In the genomic region with DNA sequence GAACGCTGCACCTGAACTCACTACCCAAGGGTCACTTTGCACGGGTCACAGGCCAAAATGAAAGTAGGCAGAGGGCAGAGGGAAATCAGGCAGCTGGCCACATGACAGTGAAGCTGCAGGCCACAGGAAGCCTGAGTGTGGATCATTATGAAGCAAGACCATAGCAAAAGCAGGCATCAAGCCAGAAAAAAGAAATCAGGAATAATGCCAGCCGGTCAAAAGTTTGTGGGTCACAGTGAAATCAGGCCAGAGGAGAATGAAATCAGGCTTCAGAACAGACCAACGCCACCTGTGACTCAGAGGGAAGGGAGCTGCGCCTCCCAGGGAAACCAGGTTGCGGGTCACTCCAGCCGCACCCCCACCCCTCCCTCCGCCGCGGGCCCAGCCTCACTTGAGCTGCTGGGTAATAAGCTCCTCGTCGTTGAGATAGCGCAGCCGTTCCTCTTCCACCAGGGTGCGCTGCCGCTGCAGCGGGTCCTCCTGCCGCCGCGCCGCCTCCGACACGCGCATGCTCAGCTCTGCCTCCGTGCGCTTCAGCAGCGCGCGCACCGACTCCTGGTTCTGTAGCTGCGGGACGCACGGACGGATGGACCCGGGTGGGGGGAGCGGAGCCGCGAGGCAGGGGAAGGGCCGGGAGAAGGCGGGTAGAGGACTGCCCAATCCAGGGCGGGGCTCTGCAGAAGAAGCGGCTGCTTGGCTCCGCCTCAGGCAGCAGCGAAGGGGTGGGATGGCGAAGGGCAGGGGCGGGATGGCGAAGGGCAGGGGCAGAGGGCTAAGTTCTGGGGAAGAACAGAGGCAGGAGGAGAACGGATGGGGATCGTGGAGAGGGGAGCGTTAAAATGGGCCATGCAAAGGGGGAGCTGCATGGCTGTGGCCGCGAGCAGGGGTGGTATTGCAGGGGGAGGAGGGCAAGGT, we compare ENCODE assay signal across 1 cellular context.
TF ChIP-seq lines count a peak whose summit lies in the region.

No MANE protein-coding gene starts in this region.

TF ChIP-seq in K562, 482 proteins besides CTCF, POLR2A, EP300 and RAD21 (continued from another document and continues in another):
- TF ChIP-seq, protein P1, sequence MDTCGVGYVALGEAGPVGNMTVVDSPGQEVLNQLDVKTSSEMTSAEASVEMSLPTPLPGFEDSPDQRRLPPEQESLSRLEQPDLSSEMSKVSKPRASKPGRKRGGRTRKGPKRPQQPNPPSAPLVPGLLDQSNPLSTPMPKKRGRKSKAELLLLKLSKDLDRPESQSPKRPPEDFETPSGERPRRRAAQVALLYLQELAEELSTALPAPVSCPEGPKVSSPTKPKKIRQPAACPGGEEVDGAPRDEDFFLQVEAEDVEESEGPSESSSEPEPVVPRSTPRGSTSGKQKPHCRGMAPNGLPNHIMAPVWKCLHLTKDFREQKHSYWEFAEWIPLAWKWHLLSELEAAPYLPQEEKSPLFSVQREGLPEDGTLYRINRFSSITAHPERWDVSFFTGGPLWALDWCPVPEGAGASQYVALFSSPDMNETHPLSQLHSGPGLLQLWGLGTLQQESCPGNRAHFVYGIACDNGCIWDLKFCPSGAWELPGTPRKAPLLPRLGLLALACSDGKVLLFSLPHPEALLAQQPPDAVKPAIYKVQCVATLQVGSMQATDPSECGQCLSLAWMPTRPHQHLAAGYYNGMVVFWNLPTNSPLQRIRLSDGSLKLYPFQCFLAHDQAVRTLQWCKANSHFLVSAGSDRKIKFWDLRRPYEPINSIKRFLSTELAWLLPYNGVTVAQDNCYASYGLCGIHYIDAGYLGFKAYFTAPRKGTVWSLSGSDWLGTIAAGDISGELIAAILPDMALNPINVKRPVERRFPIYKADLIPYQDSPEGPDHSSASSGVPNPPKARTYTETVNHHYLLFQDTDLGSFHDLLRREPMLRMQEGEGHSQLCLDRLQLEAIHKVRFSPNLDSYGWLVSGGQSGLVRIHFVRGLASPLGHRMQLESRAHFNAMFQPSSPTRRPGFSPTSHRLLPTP (IDR thresholded peaks at IDR 0.05; ENCODE audit: borderline replicate concordance, extremely low read depth, insufficient read length) = no peak
- TF ChIP-seq, protein P2, sequence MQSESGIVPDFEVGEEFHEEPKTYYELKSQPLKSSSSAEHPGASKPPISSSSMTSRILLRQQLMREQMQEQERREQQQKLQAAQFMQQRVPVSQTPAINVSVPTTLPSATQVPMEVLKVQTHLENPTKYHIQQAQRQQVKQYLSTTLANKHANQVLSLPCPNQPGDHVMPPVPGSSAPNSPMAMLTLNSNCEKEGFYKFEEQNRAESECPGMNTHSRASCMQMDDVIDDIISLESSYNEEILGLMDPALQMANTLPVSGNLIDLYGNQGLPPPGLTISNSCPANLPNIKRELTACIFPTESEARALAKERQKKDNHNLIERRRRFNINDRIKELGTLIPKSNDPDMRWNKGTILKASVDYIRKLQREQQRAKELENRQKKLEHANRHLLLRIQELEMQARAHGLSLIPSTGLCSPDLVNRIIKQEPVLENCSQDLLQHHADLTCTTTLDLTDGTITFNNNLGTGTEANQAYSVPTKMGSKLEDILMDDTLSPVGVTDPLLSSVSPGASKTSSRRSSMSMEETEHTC (IDR thresholded peaks at IDR 0.05) = no peak
- peak; percentile 35; the same call in 1 of the 2 replicates for TF ChIP-seq RBFOX2 (IDR thresholded peaks at IDR 0.05; ENCODE audit: low read depth, low read length)
- TF ChIP-seq KDM4B (IDR thresholded peaks at IDR 0.05; ENCODE audit: borderline replicate concordance in 2 of 2, low read depth in 1 of 2) = 0 out of 4 replicates have a peak, but pooled peaks of 1 of the 2 experiments have one; percentile 34
- no peak for TF ChIP-seq SOX6 (IDR thresholded peaks at IDR 0.05)
- no peak for TF ChIP-seq POLR2AphosphoS2 (IDR thresholded peaks at IDR 0.05; ENCODE audit: low read length)
- TF ChIP-seq ZNF785 (CRISPR knock-in tag; IDR thresholded peaks at IDR 0.05) = no peak
- TF ChIP-seq ZNF133 (CRISPR knock-in tag; IDR thresholded peaks at IDR 0.05) = no peak
- TF ChIP-seq, protein P3, sequence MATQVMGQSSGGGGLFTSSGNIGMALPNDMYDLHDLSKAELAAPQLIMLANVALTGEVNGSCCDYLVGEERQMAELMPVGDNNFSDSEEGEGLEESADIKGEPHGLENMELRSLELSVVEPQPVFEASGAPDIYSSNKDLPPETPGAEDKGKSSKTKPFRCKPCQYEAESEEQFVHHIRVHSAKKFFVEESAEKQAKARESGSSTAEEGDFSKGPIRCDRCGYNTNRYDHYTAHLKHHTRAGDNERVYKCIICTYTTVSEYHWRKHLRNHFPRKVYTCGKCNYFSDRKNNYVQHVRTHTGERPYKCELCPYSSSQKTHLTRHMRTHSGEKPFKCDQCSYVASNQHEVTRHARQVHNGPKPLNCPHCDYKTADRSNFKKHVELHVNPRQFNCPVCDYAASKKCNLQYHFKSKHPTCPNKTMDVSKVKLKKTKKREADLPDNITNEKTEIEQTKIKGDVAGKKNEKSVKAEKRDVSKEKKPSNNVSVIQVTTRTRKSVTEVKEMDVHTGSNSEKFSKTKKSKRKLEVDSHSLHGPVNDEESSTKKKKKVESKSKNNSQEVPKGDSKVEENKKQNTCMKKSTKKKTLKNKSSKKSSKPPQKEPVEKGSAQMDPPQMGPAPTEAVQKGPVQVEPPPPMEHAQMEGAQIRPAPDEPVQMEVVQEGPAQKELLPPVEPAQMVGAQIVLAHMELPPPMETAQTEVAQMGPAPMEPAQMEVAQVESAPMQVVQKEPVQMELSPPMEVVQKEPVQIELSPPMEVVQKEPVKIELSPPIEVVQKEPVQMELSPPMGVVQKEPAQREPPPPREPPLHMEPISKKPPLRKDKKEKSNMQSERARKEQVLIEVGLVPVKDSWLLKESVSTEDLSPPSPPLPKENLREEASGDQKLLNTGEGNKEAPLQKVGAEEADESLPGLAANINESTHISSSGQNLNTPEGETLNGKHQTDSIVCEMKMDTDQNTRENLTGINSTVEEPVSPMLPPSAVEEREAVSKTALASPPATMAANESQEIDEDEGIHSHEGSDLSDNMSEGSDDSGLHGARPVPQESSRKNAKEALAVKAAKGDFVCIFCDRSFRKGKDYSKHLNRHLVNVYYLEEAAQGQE (CRISPR knock-in tag; IDR thresholded peaks at IDR 0.05; ENCODE audit: low read depth) = no peak
- TF ChIP-seq, protein P4, sequence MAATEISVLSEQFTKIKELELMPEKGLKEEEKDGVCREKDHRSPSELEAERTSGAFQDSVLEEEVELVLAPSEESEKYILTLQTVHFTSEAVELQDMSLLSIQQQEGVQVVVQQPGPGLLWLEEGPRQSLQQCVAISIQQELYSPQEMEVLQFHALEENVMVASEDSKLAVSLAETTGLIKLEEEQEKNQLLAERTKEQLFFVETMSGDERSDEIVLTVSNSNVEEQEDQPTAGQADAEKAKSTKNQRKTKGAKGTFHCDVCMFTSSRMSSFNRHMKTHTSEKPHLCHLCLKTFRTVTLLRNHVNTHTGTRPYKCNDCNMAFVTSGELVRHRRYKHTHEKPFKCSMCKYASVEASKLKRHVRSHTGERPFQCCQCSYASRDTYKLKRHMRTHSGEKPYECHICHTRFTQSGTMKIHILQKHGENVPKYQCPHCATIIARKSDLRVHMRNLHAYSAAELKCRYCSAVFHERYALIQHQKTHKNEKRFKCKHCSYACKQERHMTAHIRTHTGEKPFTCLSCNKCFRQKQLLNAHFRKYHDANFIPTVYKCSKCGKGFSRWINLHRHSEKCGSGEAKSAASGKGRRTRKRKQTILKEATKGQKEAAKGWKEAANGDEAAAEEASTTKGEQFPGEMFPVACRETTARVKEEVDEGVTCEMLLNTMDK (IDR thresholded peaks at IDR 0.05; ENCODE audit: borderline replicate concordance, insufficient read depth, low read depth, low read length, poor library complexity, severe bottlenecking) = peak; percentile 57
- TF ChIP-seq, protein P5, sequence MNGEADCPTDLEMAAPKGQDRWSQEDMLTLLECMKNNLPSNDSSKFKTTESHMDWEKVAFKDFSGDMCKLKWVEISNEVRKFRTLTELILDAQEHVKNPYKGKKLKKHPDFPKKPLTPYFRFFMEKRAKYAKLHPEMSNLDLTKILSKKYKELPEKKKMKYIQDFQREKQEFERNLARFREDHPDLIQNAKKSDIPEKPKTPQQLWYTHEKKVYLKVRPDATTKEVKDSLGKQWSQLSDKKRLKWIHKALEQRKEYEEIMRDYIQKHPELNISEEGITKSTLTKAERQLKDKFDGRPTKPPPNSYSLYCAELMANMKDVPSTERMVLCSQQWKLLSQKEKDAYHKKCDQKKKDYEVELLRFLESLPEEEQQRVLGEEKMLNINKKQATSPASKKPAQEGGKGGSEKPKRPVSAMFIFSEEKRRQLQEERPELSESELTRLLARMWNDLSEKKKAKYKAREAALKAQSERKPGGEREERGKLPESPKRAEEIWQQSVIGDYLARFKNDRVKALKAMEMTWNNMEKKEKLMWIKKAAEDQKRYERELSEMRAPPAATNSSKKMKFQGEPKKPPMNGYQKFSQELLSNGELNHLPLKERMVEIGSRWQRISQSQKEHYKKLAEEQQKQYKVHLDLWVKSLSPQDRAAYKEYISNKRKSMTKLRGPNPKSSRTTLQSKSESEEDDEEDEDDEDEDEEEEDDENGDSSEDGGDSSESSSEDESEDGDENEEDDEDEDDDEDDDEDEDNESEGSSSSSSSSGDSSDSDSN (IDR thresholded peaks at IDR 0.05; ENCODE audit: borderline replicate concordance in 1 of 2, low read depth in 2 of 2, low read length in 2 of 2) = 0 out of 4 replicates have a peak, but pooled peaks of 1 of the 2 experiments have one; percentile 59
- no peak for TF ChIP-seq KHSRP (IDR thresholded peaks at IDR 0.05)
- no peak for TF ChIP-seq BDP1 (IDR thresholded peaks at IDR 0.05; ENCODE audit: insufficient read depth, insufficient read length)
- TF ChIP-seq MEIS2 (IDR thresholded peaks at IDR 0.05; ENCODE audit: partially characterized antibody) = peak; percentile 88
- TF ChIP-seq E2F3 (CRISPR knock-in tag; IDR thresholded peaks at IDR 0.05) = no peak
- TF ChIP-seq, protein P6, sequence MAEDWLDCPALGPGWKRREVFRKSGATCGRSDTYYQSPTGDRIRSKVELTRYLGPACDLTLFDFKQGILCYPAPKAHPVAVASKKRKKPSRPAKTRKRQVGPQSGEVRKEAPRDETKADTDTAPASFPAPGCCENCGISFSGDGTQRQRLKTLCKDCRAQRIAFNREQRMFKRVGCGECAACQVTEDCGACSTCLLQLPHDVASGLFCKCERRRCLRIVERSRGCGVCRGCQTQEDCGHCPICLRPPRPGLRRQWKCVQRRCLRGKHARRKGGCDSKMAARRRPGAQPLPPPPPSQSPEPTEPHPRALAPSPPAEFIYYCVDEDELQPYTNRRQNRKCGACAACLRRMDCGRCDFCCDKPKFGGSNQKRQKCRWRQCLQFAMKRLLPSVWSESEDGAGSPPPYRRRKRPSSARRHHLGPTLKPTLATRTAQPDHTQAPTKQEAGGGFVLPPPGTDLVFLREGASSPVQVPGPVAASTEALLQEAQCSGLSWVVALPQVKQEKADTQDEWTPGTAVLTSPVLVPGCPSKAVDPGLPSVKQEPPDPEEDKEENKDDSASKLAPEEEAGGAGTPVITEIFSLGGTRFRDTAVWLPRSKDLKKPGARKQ (CRISPR knock-in tag; IDR thresholded peaks at IDR 0.05) = no peak
- TF ChIP-seq ZNF224 (CRISPR knock-in tag; IDR thresholded peaks at IDR 0.05) = no peak
- TF ChIP-seq FOXA3 (CRISPR knock-in tag; conservative IDR thresholded peaks at IDR 0.05 in 1 of 2, IDR thresholded peaks at IDR 0.05 in 1 of 2) = no peak
- TF ChIP-seq RHOXF2B (CRISPR knock-in tag; conservative IDR thresholded peaks at IDR 0.05) = no peak
- TF ChIP-seq SMAD2 (IDR thresholded peaks at IDR 0.05; ENCODE audit: low read depth, low read length) = no peak
- TF ChIP-seq, protein P7, sequence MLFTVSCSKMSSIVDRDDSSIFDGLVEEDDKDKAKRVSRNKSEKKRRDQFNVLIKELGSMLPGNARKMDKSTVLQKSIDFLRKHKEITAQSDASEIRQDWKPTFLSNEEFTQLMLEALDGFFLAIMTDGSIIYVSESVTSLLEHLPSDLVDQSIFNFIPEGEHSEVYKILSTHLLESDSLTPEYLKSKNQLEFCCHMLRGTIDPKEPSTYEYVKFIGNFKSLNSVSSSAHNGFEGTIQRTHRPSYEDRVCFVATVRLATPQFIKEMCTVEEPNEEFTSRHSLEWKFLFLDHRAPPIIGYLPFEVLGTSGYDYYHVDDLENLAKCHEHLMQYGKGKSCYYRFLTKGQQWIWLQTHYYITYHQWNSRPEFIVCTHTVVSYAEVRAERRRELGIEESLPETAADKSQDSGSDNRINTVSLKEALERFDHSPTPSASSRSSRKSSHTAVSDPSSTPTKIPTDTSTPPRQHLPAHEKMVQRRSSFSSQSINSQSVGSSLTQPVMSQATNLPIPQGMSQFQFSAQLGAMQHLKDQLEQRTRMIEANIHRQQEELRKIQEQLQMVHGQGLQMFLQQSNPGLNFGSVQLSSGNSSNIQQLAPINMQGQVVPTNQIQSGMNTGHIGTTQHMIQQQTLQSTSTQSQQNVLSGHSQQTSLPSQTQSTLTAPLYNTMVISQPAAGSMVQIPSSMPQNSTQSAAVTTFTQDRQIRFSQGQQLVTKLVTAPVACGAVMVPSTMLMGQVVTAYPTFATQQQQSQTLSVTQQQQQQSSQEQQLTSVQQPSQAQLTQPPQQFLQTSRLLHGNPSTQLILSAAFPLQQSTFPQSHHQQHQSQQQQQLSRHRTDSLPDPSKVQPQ (CRISPR knock-in tag; IDR thresholded peaks at IDR 0.05; ENCODE audit: borderline replicate concordance) = no peak
- TF ChIP-seq HDGF (IDR thresholded peaks at IDR 0.05) = no peak
- TF ChIP-seq POLR3G (IDR thresholded peaks at IDR 0.05; ENCODE audit: extremely low read depth, insufficient read length, insufficient replicate concordance) = no peak
- TF ChIP-seq, protein P8, sequence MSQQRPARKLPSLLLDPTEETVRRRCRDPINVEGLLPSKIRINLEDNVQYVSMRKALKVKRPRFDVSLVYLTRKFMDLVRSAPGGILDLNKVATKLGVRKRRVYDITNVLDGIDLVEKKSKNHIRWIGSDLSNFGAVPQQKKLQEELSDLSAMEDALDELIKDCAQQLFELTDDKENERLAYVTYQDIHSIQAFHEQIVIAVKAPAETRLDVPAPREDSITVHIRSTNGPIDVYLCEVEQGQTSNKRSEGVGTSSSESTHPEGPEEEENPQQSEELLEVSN (IDR thresholded peaks at IDR 0.05; ENCODE audit: borderline replicate concordance in 1 of 2, extremely low read depth in 1 of 2, insufficient read depth in 1 of 2, insufficient read length in 1 of 2, low read depth in 1 of 2, low read length in 1 of 2, poor library complexity in 1 of 2, severe bottlenecking in 1 of 2) = peak; percentile 34 to 80
- no peak for TF ChIP-seq GATAD2B (IDR thresholded peaks at IDR 0.05; ENCODE audit: borderline replicate concordance)
- TF ChIP-seq SMARCC2 (IDR thresholded peaks at IDR 0.05; ENCODE audit: low read depth) = no peak
- TF ChIP-seq, protein P9, sequence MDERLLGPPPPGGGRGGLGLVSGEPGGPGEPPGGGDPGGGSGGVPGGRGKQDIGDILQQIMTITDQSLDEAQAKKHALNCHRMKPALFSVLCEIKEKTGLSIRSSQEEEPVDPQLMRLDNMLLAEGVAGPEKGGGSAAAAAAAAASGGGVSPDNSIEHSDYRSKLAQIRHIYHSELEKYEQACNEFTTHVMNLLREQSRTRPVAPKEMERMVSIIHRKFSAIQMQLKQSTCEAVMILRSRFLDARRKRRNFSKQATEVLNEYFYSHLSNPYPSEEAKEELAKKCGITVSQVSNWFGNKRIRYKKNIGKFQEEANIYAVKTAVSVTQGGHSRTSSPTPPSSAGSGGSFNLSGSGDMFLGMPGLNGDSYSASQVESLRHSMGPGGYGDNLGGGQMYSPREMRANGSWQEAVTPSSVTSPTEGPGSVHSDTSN (CRISPR knock-in tag; IDR thresholded peaks at IDR 0.05; ENCODE audit: low read depth) = no peak
- TF ChIP-seq, protein P9 (tag; conservative IDR thresholded peaks at IDR 0.05; ENCODE audit: low read depth) = no peak
- TF ChIP-seq NCOA6 (IDR thresholded peaks at IDR 0.05) = no peak
- TF ChIP-seq SREBF2 (CRISPR knock-in tag; IDR thresholded peaks at IDR 0.05) = no peak
